Comparison of ENCODE assay signal across 8 cellular contexts in the genomic region with DNA sequence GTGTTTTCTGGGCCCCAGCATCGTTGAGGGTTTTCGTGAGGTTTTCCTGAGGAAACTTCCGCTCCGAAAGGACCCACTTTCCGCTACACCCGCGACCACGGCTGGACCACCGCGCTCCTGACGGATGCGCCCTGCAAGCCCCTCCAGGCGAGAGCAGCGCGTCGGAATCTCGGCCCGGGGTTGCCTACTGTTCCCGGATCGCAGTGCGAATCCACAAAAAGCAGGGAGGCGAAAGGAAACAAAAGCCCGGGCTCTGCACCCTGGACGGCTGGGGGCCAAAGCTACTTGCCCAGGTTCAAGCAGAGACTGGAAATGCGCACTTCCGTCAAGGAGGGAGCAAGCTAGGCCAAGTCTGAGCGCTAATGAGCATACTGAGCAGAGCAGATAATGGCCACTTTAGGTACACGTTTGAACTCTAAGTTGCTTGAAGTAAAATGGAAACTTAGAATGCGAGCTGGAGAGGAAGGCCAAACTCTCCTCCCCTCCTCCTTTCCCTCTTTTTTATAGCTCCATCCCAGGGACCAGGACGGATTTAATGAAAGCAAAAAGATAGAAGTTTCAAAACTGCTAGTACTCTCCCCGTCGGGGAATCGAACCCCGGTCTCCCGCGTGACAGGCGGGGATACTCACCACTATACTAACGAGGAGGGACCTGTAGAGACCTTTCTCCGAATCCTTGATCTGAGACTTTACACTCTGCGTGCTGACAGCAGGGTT. TPM values are rescaled to one million over a fixed set of nuclear protein-coding genes. Genes with fewer than 3 reads are reported as not detected.
DNase-seq lines count a peak whose midpoint lies in the region; ATAC-seq and TF ChIP-seq lines count a peak whose summit lies in the region.

No MANE protein-coding gene starts in this region.

- peak overlapping the region; percentile 92 for H3K4me2 ChIP-seq in GM23338

- intact Hi-C loops in activated naive CD4-positive, alpha-beta T cell treated with anti-CD3 and anti-CD28 coated beads for 36 hours (cut with micrococcal nuclease): loop anchor here (1.0 to 2.0 kb wide), 11 partner anchors 12 to 380 kb away; partner anchors contain the start of genes AURKB, CTC1, HES7 and RANGRF

- TF ChIP-seq EP300 in suprapubic skin (IDR thresholded peaks at IDR 0.05): no peak

- in situ Hi-C loops in SK-MEL-5 (cut with HindIII; ENCODE audit: low pct_unique_long_range_greater_than_20kb, low sequenced_read_pairs): no loop called here

- peak overlapping the region; percentile 99 for H3K27ac Mint-ChIP-seq in GM23338
- peak overlapping the region; percentile 96 for H3K27ac Mint-ChIP-seq in activated naive CD4-positive, alpha-beta T cell treated with anti-CD3 and anti-CD28 coated beads for 36 hours

- H3K4me1 Mint-ChIP-seq in GM23338: peaks cover 6% of the 10 kb centered on the region
- H3K4me1 Mint-ChIP-seq in activated naive CD4-positive, alpha-beta T cell treated with anti-CD3 and anti-CD28 coated beads for 36 hours (ENCODE audit: low read depth): peaks cover 34% of the 10 kb centered on the region

- H3K4me3 ChIP-seq in GM23338: peak overlapping the region; percentile 81
- peak overlapping the region; percentile 87 for H3K4me3 ChIP-seq in LNCaP clone FGC (ENCODE audit: low read depth, low read length)
- H3K4me3 ChIP-seq in suprapubic skin: peak overlapping the region; percentile 59

- H3K27ac ChIP-seq in GM23338 (ENCODE audit: low read depth) (peak overlapping the region; percentile 43; the same call in 1 of the 2 replicates), suprapubic skin (peak overlapping the region; percentile 90)

- no peaks in the 10 kb centered on the region for H3K36me3 ChIP-seq in GM23338 (ENCODE audit: insufficient read depth)
- no peaks in the 10 kb centered on the region for H3K36me3 ChIP-seq in suprapubic skin

- DNase-seq in Daoy (ENCODE audit: low read depth) (peak; percentile 75), GM23338 (ENCODE audit: low spot score) (peak; percentile 89), LNCaP clone FGC (ENCODE audit: low read depth) (peak; percentile 67), SK-MEL-5 (ENCODE audit: low read depth, low spot score) (peak; percentile 94), germinal center (ENCODE audit: low spot score) (peak; percentile 71), omental fat pad (ENCODE audit: low spot score) (peak; percentile 94), suprapubic skin (ENCODE audit: low spot score in 2 of 2) (peak; percentile 89 to 92)
- peak; percentile 95 for DNase-seq in activated naive CD4-positive, alpha-beta T cell treated with anti-CD3 and anti-CD28 coated beads for 36 hours

- H4K20me1 ChIP-seq in GM23338 (replicated peaks; ENCODE audit: insufficient read depth): no peaks in the 10 kb centered on the region

- peak overlapping the region; percentile 80 for H2AFZ ChIP-seq in GM23338

- H3K4me3 Mint-ChIP-seq in GM23338: peak overlapping the region; percentile 95
- H3K4me3 Mint-ChIP-seq in activated naive CD4-positive, alpha-beta T cell treated with anti-CD3 and anti-CD28 coated beads for 36 hours: peak overlapping the region; percentile 96

- CTCF ChIA-PET in activated naive CD4-positive, alpha-beta T cell treated with anti-CD3 and anti-CD28 coated beads for 36 hours (lab: Charles Lee): interaction anchor here (0.6 to 6.6 kb wide), 10 partner anchors 11 to 147 kb away, joined by 3 to 55 read pairs (median 4); partner anchors contain the start of genes ALOXE3, AURKB, BORCS6 and CTC1

- no peaks in the 10 kb centered on the region for H3K9me3 ChIP-seq in suprapubic skin

- ATAC-seq in GM23338 (peak; percentile 28), omental fat pad (ENCODE audit: low FRiP score) (peak; percentile 69)

- H3K36me3 Mint-ChIP-seq in GM23338 (ENCODE audit: low read depth): peaks cover 17% of the 10 kb centered on the region
- H3K36me3 Mint-ChIP-seq in activated naive CD4-positive, alpha-beta T cell treated with anti-CD3 and anti-CD28 coated beads for 36 hours (ENCODE audit: low read depth): peaks cover 21% of the 10 kb centered on the region

- 0% methylated on average over 23 of the region's 40 CpGs for WGBS in suprapubic skin

- H3K9me3 Mint-ChIP-seq in GM23338: peaks cover 30% of the 10 kb centered on the region
- no peaks in the 10 kb centered on the region for H3K9me3 Mint-ChIP-seq in activated naive CD4-positive, alpha-beta T cell treated with anti-CD3 and anti-CD28 coated beads for 36 hours

- TF ChIP-seq POLR2A in suprapubic skin (IDR thresholded peaks at IDR 0.05): peak in 1 of 2 donors; percentile 8

- H3K4me1 ChIP-seq in GM23338 (ENCODE audit: insufficient read depth): no peaks in the 10 kb centered on the region
- H3K4me1 ChIP-seq in suprapubic skin: peaks cover 24% of the 10 kb centered on the region

- no peaks in the 10 kb centered on the region for H3K27me3 ChIP-seq in GM23338 (ENCODE audit: insufficient read depth)
- no peaks in the 10 kb centered on the region for H3K27me3 ChIP-seq in suprapubic skin

- H3K27me3 Mint-ChIP-seq in GM23338 (ENCODE audit: insufficient read depth, low read depth, poor library complexity): peaks cover 56% of the 10 kb centered on the region
- H3K27me3 Mint-ChIP-seq in activated naive CD4-positive, alpha-beta T cell treated with anti-CD3 and anti-CD28 coated beads for 36 hours (ENCODE audit: low read depth): peaks cover 15% of the 10 kb centered on the region

- H3K9me2 ChIP-seq in GM23338 (ENCODE audit: insufficient read depth): no peaks in the 10 kb centered on the region

- H3F3A ChIP-seq in GM23338 (replicated peaks; ENCODE audit: low read depth): peaks cover 31% of the 10 kb centered on the region

- no peaks in the 10 kb centered on the region for H3K79me2 ChIP-seq in GM23338 (replicated peaks; ENCODE audit: insufficient read depth)

- TF ChIP-seq CTCF in GM23338 (conservative IDR thresholded peaks at IDR 0.05; ENCODE audit: low read depth in 2 of 2): no peak
- no peak for TF ChIP-seq CTCF in LNCaP clone FGC (IDR thresholded peaks at IDR 0.05; ENCODE audit: control insufficient read depth, extremely low read depth, insufficient read depth)
- TF ChIP-seq CTCF in omental fat pad (IDR thresholded peaks at IDR 0.05): no peak
- TF ChIP-seq CTCF in suprapubic skin (IDR thresholded peaks at IDR 0.05): no peak

RNA-seq across cellular contexts. Expression of gene AURKB, which starts 11.4 kb away (rescaled TPM):
- total RNA-seq in Daoy (2014; rRNA removed; shearing (Covaris generic)): 105 and 136 TPM in 2 replicates
- 128 and 135 TPM in 2 replicates for total RNA-seq in GM23338 (2014; rRNA removed; shearing (Covaris generic))
- 202 and 212 TPM in 2 replicates for polyA plus RNA-seq in GM23338 (2016; fragmentation: Nextera tagmentation; extraction: Ambion mirVana)
- 66.5 and 78.0 TPM in 2 replicates for total RNA-seq in SK-MEL-5 (2014; rRNA removed; shearing (Covaris generic))
- 82.8 and 87.8 TPM in 2 replicates for polyA plus RNA-seq in SK-MEL-5 (2015; cell fraction: cytosol; rRNA removed)
- polyA plus RNA-seq in SK-MEL-5 (2015; cell fraction: nucleus; rRNA removed): 216 and 332 TPM in 2 replicates
- 100 to 1,000 TPM; 243 TPM for total RNA-seq in activated naive CD4-positive, alpha-beta T cell treated with anti-CD3 and anti-CD28 coated beads for 36 hours
- total RNA-seq in omental fat pad (1 to 10 TPM in 2 of 4 donors, under 1 TPM in 1, not detected in 1; 0.79 to 3.0 (median 2.0) TPM), suprapubic skin (10 to 100 TPM in 2 of 4 donors, 1 to 10 TPM in 2; 3.7 to 18.2 (median 9.5) TPM)

RNA-seq across cellular contexts. Expression of gene CTC1, which starts 26.0 kb away (rescaled TPM):
- 1.7 and 1.8 TPM in 2 replicates for total RNA-seq in Daoy (2014; rRNA removed; shearing (Covaris generic))
- total RNA-seq in GM23338 (2014; rRNA removed; shearing (Covaris generic)): 13.4 and 14.8 TPM in 2 replicates
- 9.1 and 10.7 TPM in 2 replicates for polyA plus RNA-seq in GM23338 (2016; fragmentation: Nextera tagmentation; extraction: Ambion mirVana)
- 5.7 and 7.0 TPM in 2 replicates for total RNA-seq in SK-MEL-5 (2014; rRNA removed; shearing (Covaris generic))
- 6.7 and 9.9 TPM in 2 replicates for polyA plus RNA-seq in SK-MEL-5 (2015; cell fraction: cytosol; rRNA removed)
- polyA plus RNA-seq in SK-MEL-5 (2015; cell fraction: nucleus; rRNA removed): 46.3 and 62.2 TPM in 2 replicates
- 10 to 100 TPM; 67.0 to 74.7 TPM for total RNA-seq in activated naive CD4-positive, alpha-beta T cell treated with anti-CD3 and anti-CD28 coated beads for 36 hours
- 10 to 100 TPM; 13.0 to 31.7 (median 18.9) TPM for total RNA-seq in omental fat pad
- 10 to 100 TPM; 16.8 to 58.1 (median 22.3) TPM for total RNA-seq in suprapubic skin

RNA-seq across cellular contexts. Expression of gene PFAS, which starts 27.3 kb away (rescaled TPM):
- 35.1 and 37.1 TPM in 2 replicates for total RNA-seq in Daoy (2014; rRNA removed; shearing (Covaris generic))
- total RNA-seq in GM23338 (2014; rRNA removed; shearing (Covaris generic)): 140 and 168 TPM in 2 replicates
- 96.1 and 106 TPM in 2 replicates for polyA plus RNA-seq in GM23338 (2016; fragmentation: Nextera tagmentation; extraction: Ambion mirVana)
- total RNA-seq in SK-MEL-5 (2014; rRNA removed; shearing (Covaris generic)): 54.1 and 62.0 TPM in 2 replicates
- polyA plus RNA-seq in SK-MEL-5 (2015; cell fraction: cytosol; rRNA removed): 63.3 and 68.7 TPM in 2 replicates
- polyA plus RNA-seq in SK-MEL-5 (2015; cell fraction: nucleus; rRNA removed): 243 and 259 TPM in 2 replicates
- total RNA-seq in activated naive CD4-positive, alpha-beta T cell treated with anti-CD3 and anti-CD28 coated beads for 36 hours: 100 to 1,000 TPM; 106 to 110 TPM
- total RNA-seq in omental fat pad (10 to 100 TPM; 12.9 to 27.7 (median 19.8) TPM), suprapubic skin (10 to 100 TPM; 13.0 to 35.1 (median 16.7) TPM)

RNA-seq across cellular contexts. Expression of gene BORCS6, which starts 31.8 kb away (rescaled TPM):
- 3.3 and 3.6 TPM in 2 replicates for total RNA-seq in Daoy (2014; rRNA removed; shearing (Covaris generic))
- total RNA-seq in GM23338 (2014; rRNA removed; shearing (Covaris generic)): 3.9 and 7.1 TPM in 2 replicates
- polyA plus RNA-seq in GM23338 (2016; fragmentation: Nextera tagmentation; extraction: Ambion mirVana): 1.8 and 2.1 TPM in 2 replicates
- 8.4 and 12.3 TPM in 2 replicates for total RNA-seq in SK-MEL-5 (2014; rRNA removed; shearing (Covaris generic))
- polyA plus RNA-seq in SK-MEL-5 (2015; cell fraction: cytosol; rRNA removed): 10.1 and 10.2 TPM in 2 replicates
- 0.72 and 2.9 TPM in 2 replicates for polyA plus RNA-seq in SK-MEL-5 (2015; cell fraction: nucleus; rRNA removed)
- 1 to 10 TPM; 4.0 to 4.3 TPM for total RNA-seq in activated naive CD4-positive, alpha-beta T cell treated with anti-CD3 and anti-CD28 coated beads for 36 hours
- 1 to 10 TPM; 4.7 to 9.9 (median 6.7) TPM for total RNA-seq in omental fat pad
- 10 to 100 TPM in 2 of 4 donors, 1 to 10 TPM in 2; 8.1 to 10.6 (median 9.9) TPM for total RNA-seq in suprapubic skin

RNA-seq across cellular contexts. Expression of gene TMEM107, which starts 45.6 kb away (rescaled TPM):
- total RNA-seq in Daoy (2014; rRNA removed; shearing (Covaris generic)): 23.4 TPM in 2 replicates
- 11.0 and 20.4 TPM in 2 replicates for total RNA-seq in GM23338 (2014; rRNA removed; shearing (Covaris generic))
- 10.8 and 16.3 TPM in 2 replicates for polyA plus RNA-seq in GM23338 (2016; fragmentation: Nextera tagmentation; extraction: Ambion mirVana)
- total RNA-seq in SK-MEL-5 (2014; rRNA removed; shearing (Covaris generic)): 17.0 and 19.1 TPM in 2 replicates
- 12.5 and 17.2 TPM in 2 replicates for polyA plus RNA-seq in SK-MEL-5 (2015; cell fraction: cytosol; rRNA removed)
- 22.1 and 27.9 TPM in 2 replicates for polyA plus RNA-seq in SK-MEL-5 (2015; cell fraction: nucleus; rRNA removed)
- 10 to 100 TPM; 27.6 to 31.5 TPM for total RNA-seq in activated naive CD4-positive, alpha-beta T cell treated with anti-CD3 and anti-CD28 coated beads for 36 hours
- total RNA-seq in omental fat pad (10 to 100 TPM; 10.9 to 78.4 (median 34.1) TPM), suprapubic skin (10 to 100 TPM; 13.7 to 21.4 (median 19.4) TPM)

Comparison
In these comparisons a context has a peak if more than half of its experiments do, and no peak if none do; other contexts are left out.
1. Peak in every context shown above with its lines: DNase-seq, ATAC-seq, H3K4me3 ChIP-seq and H3K27ac ChIP-seq.